In genomic region chr21:42505090-42505726, GRCh38 we compare ENCODE assay signal across 1 cellular context.
A peak's percentile ranks its signal among the peaks of the same experiment; 100 is the strongest.
TF ChIP-seq lines count a peak whose summit lies in the region.

No MANE protein-coding gene starts in this region.

TF ChIP-seq in GM12878, 131 proteins besides CTCF, POLR2A, EP300 and RAD21 (continued from another document and continues in another):
- TF ChIP-seq PBX3 (IDR thresholded peaks at IDR 0.05; ENCODE audit: insufficient replicate concordance, low read depth, low read length) (no peak), CBFB (IDR thresholded peaks at IDR 0.05; ENCODE audit: low read depth) (no peak), SP1 (IDR thresholded peaks at IDR 0.05; ENCODE audit: low read depth, low read length) (no peak), ZNF687 (IDR thresholded peaks at IDR 0.05) (peak; percentile 48; the same call in 1 of the 2 replicates), BCL3 (IDR thresholded peaks at IDR 0.05; ENCODE audit: borderline replicate concordance, insufficient read depth, low read depth, low read length, poor library complexity, severe bottlenecking) (no peak), SREBF2 (IDR thresholded peaks at IDR 0.05; ENCODE audit: low read length) (no peak), CUX1 (IDR thresholded peaks at IDR 0.05; ENCODE audit: insufficient replicate concordance, low read depth, low read length) (no peak), NR2C2 (IDR thresholded peaks at IDR 0.05; ENCODE audit: borderline replicate concordance, control insufficient read depth, insufficient read length, low read depth) (no peak), IRF5 (IDR thresholded peaks at IDR 0.05; ENCODE audit: borderline replicate concordance) (no peak), HSF1 (IDR thresholded peaks at IDR 0.05; ENCODE audit: low read depth, low read length) (no peak), RCOR1 (conservative IDR thresholded peaks at IDR 0.05; ENCODE audit: low read depth, low read length) (no peak), ZBTB11 (CRISPR knock-in tag; IDR thresholded peaks at IDR 0.05) (no peak), HDAC2 (IDR thresholded peaks at IDR 0.05) (no peak), CHD2 (IDR thresholded peaks at IDR 0.05; ENCODE audit: borderline replicate concordance, low read depth, low read length) (0 out of 2 replicates have a peak, but pooled peaks have one; percentile 62), POLR2AphosphoS2 (IDR thresholded peaks at IDR 0.05; ENCODE audit: low read depth, low read length) (no peak), CREM (IDR thresholded peaks at IDR 0.05; ENCODE audit: low read depth) (peak; percentile 62), EGR1 (IDR thresholded peaks at IDR 0.05; ENCODE audit: borderline replicate concordance in 1 of 2, low read depth in 2 of 2, low read length in 2 of 2) (no peak), MLLT1 (IDR thresholded peaks at IDR 0.05) (peak; percentile 90), ZBTB33 (IDR thresholded peaks at IDR 0.05) (no peak), IRF4 (IDR thresholded peaks at IDR 0.05; ENCODE audit: low read depth, low read length) (peak; percentile 98), E2F8 (IDR thresholded peaks at IDR 0.05; ENCODE audit: low read depth, partially characterized antibody) (no peak), PAX8 (IDR thresholded peaks at IDR 0.05) (no peak), ZZZ3 (IDR thresholded peaks at IDR 0.05; ENCODE audit: control insufficient read depth, insufficient read length, low read depth) (no peak), RELA (IDR thresholded peaks at IDR 0.05; ENCODE audit: borderline replicate concordance, partially characterized antibody) (no peak)
